Comparison of ENCODE assay signal across 15 cellular contexts in genomic region chr11:50174189-50174588, GRCh38.
DNase-seq lines count a peak whose midpoint lies in the region; ATAC-seq and TF ChIP-seq lines count a peak whose summit lies in the region.
"Had no signal": no experiment of that assay in that cellular context is flagged by ENCODE, and none has a peak within 500 bp of the region (broad histone marks: within the 10 kb centered on the region; RNA-seq: fewer than 3 reads in every experiment).

No MANE protein-coding gene starts in this region.

- H2BK20ac ChIP-seq in IMR-90 (ENCODE audit: low read depth, low read length): no peak overlapping the region

- H3K27me3 ChIP-seq in IMR-90 (ENCODE audit: control insufficient read depth, insufficient read depth, low read length) (no peaks in the 10 kb centered on the region), BE2C (no peaks in the 10 kb centered on the region)
- H3K27me3 ChIP-seq: dorsolateral prefrontal cortex, Peyer's patch had no signal

- no peaks in the 10 kb centered on the region for H3K27me3 Mint-ChIP-seq in T-helper 17 cell
- no peaks in the 10 kb centered on the region for H3K27me3 Mint-ChIP-seq in activated T-cell treated with anti-CD3 and anti-CD28 coated beads, Interleukin-2, amount 50 U/mL, for 4 hours (ENCODE audit: low read depth)

- no peaks in the 10 kb centered on the region for H3K4me1 Mint-ChIP-seq in T-helper 17 cell
- H3K4me1 Mint-ChIP-seq in activated T-cell treated with anti-CD3 and anti-CD28 coated beads, Interleukin-2, amount 50 U/mL, for 4 hours (ENCODE audit: low read depth): no peaks in the 10 kb centered on the region
- H3K4me1 Mint-ChIP-seq: mesothelial cell of epicardium had no signal

- H2BK15ac ChIP-seq in IMR-90 (ENCODE audit: low read depth, low read length): no peak overlapping the region

- H3K4ac ChIP-seq in IMR-90 (ENCODE audit: low read depth, low read length): no peak overlapping the region

- no peak overlapping the region for H4K91ac ChIP-seq in IMR-90 (ENCODE audit: insufficient read depth, low read depth, low read length)

- no peaks in the 10 kb centered on the region for H4K20me1 ChIP-seq in IMR-90 (ENCODE audit: insufficient read depth, low read length)

- TF ChIP-seq CTCF in IMR-90 (conservative IDR thresholded peaks at IDR 0.05; ENCODE audit: low read depth, low read length): no peak
- TF ChIP-seq CTCF in BE2C (IDR thresholded peaks at IDR 0.05; ENCODE audit: low read depth, low read length): no peak

- H3K79me1 ChIP-seq in IMR-90 (ENCODE audit: low read depth in 1 of 2, low read length in 2 of 2): no peaks in the 10 kb centered on the region

- intact Hi-C loops in IMR-90 (cut with micrococcal nuclease): no loop called here

- H2AK9ac ChIP-seq in IMR-90 (replicated peaks; ENCODE audit: low read depth, low read length, poor library complexity): no peak overlapping the region

- H3K27ac Mint-ChIP-seq in T-helper 17 cell: no peak overlapping the region
- H3K27ac Mint-ChIP-seq: activated naive CD4-positive, alpha-beta T cell treated with anti-CD3 and anti-CD28 coated beads for 36 hours; mesothelial cell of epicardium had no signal

- H3K36me3 Mint-ChIP-seq in T-helper 17 cell (ENCODE audit: low read depth): no peaks in the 10 kb centered on the region
- no peaks in the 10 kb centered on the region for H3K36me3 Mint-ChIP-seq in activated T-cell treated with anti-CD3 and anti-CD28 coated beads, Interleukin-2, amount 50 U/mL, for 4 hours (ENCODE audit: insufficient read depth)

- H2BK120ac ChIP-seq in IMR-90 (ENCODE audit: low read depth, low read length): no peak overlapping the region

- H2AK5ac ChIP-seq in IMR-90 (ENCODE audit: low read depth, low read length): no peak overlapping the region

- no peak overlapping the region for H4K5ac ChIP-seq in IMR-90 (ENCODE audit: low read depth, low read length)

- no peak overlapping the region for H3K23ac ChIP-seq in IMR-90 (ENCODE audit: low read depth, low read length)

- no peak overlapping the region for H2BK5ac ChIP-seq in IMR-90 (ENCODE audit: low read depth, low read length, poor library complexity, severe bottlenecking)

- no peak for ATAC-seq in IMR-90 (ENCODE audit: low read depth)
- ATAC-seq in T-helper 17 cell: no peak
- no peak for ATAC-seq in activated T-cell treated with anti-CD3 and anti-CD28 coated beads, Interleukin-2, amount 50 U/mL, for 4 hours

- no peaks in the 10 kb centered on the region for H3K36me3 ChIP-seq in IMR-90 (ENCODE audit: control insufficient read depth, insufficient read depth, low read length)
- no peaks in the 10 kb centered on the region for H3K36me3 ChIP-seq in BE2C
- H3K36me3 ChIP-seq: Peyer's patch, thoracic aorta had no signal

- H3K4me1 ChIP-seq in IMR-90 (ENCODE audit: control insufficient read depth, insufficient read depth, low read length): no peaks in the 10 kb centered on the region
- H3K4me1 ChIP-seq in BE2C: no peaks in the 10 kb centered on the region
- H3K4me1 ChIP-seq: Peyer's patch had no signal

- no peak overlapping the region for H3K4me2 ChIP-seq in IMR-90 (ENCODE audit: low read depth, low read length)

- dilution Hi-C loops in IMR-90 (cut with HindIII; ENCODE audit: low sequenced_read_pairs, unreplicated experiment): no loop called here

- CTCF ChIA-PET in IMR-90 (lab: Yijun Ruan, JAX): no interaction called here

- no peak overlapping the region for H4K8ac ChIP-seq in IMR-90 (ENCODE audit: low read depth in 2 of 2, low read length in 2 of 2)

- H2AFZ ChIP-seq in IMR-90 (replicated peaks; ENCODE audit: low read length, poor library complexity): no peak overlapping the region

- H3K4me3 Mint-ChIP-seq in T-helper 17 cell: no peak overlapping the region
- no peak overlapping the region for H3K4me3 Mint-ChIP-seq in activated T-cell treated with anti-CD3 and anti-CD28 coated beads, Interleukin-2, amount 50 U/mL, for 4 hours
- H3K4me3 Mint-ChIP-seq: activated naive CD4-positive, alpha-beta T cell treated with anti-CD3 and anti-CD28 coated beads for 36 hours; mesothelial cell of epicardium had no signal

- peak; percentile 1 for DNase-seq in DMS114 treated with DMSO at 0.1 percent for 48 hours (lab: John Stamatoyannopoulos, UW; ENCODE audit: unreplicated experiment)
- DNase-seq in IMR-90: peak; percentile 11
- DNase-seq in T1000 (lab: John Stamatoyannopoulos, UW): peak; percentile 21
- DNase-seq in inferior parietal cortex (ENCODE audit: extremely low spot score): peak; percentile 67
- DNase-seq in SHP77 treated with DMSO at 0.1 percent for 48 hours (lab: John Stamatoyannopoulos, UW): no peak
- no peak for DNase-seq in T-helper 17 cell
- no peak for DNase-seq in BE2C
- DNase-seq in activated T-cell treated with anti-CD3 and anti-CD28 coated beads, Interleukin-2, amount 50 U/mL, for 4 hours: no peak
- DNase-seq: activated naive CD4-positive, alpha-beta T cell treated with anti-CD3 and anti-CD28 coated beads for 36 hours; Calu3; dorsolateral prefrontal cortex; NCI-H1930; Peyer's patch had no signal

- H3K9ac ChIP-seq in IMR-90 (ENCODE audit: low read depth, low read length): no peak overlapping the region

- no peak overlapping the region for H3K27ac ChIP-seq in IMR-90 (ENCODE audit: insufficient read depth, low read length)
- H3K27ac ChIP-seq: Peyer's patch, thoracic aorta had no signal

- no peak overlapping the region for H3K18ac ChIP-seq in IMR-90 (ENCODE audit: low read depth, low read length)

- H3K14ac ChIP-seq in IMR-90 (replicated peaks; ENCODE audit: low read depth, low read length): no peak overlapping the region

- peaks cover 7% of the 10 kb centered on the region for H3K9me3 Mint-ChIP-seq in activated T-cell treated with anti-CD3 and anti-CD28 coated beads, Interleukin-2, amount 50 U/mL, for 4 hours

- H3K4me3 ChIP-seq in IMR-90 (ENCODE audit: insufficient read depth, low read depth, low read length) (no peak overlapping the region), BE2C (ENCODE audit: low read depth, low read length) (no peak overlapping the region)
- H3K4me3 ChIP-seq: dorsolateral prefrontal cortex, Peyer's patch, thoracic aorta had no signal

- H3K56ac ChIP-seq in IMR-90 (ENCODE audit: extremely low read depth, insufficient read depth, low read length): no peak overlapping the region

- peaks cover 3% of the 10 kb centered on the region; the same call in 1 of the 2 replicates for H3K9me3 ChIP-seq in IMR-90 (ENCODE audit: control insufficient read depth, insufficient read depth, low read length)
- H3K9me3 ChIP-seq in T-helper 17 cell (ENCODE audit: control insufficient read depth, low read length, poor library complexity, severe bottlenecking): no peaks in the 10 kb centered on the region
- H3K9me3 ChIP-seq in BE2C: no peaks in the 10 kb centered on the region
- H3K9me3 ChIP-seq: thoracic aorta had no signal

- in situ Hi-C loops in IMR-90 (cut with MboI; ENCODE audit: low sequenced_read_pairs): no loop called here

- no TSS peak for BruUV-seq in IMR-90 (replicated peaks; lab: Mats Ljungman, UMichigan)

- no peak for TF ChIP-seq RAD21 in IMR-90 (IDR thresholded peaks at IDR 0.05; ENCODE audit: low read length)

- TF ChIP-seq POLR2A in IMR-90 (IDR thresholded peaks at IDR 0.05; ENCODE audit: low read depth, low read length): no peak

- H3K9me1 ChIP-seq in IMR-90 (ENCODE audit: insufficient read depth, low read length): no peaks in the 10 kb centered on the region

- POLR2A ChIA-PET in IMR-90 (lab: Charles Lee; ENCODE audit: unreplicated experiment): no interaction called here

TF ChIP-seq in IMR-90, 13 proteins besides CTCF, POLR2A, EP300 and RAD21:
- no peak for TF ChIP-seq NFE2L2 (IDR thresholded peaks at IDR 0.05; ENCODE audit: low read depth, low read length)
- TF ChIP-seq CEBPB (IDR thresholded peaks at IDR 0.05; ENCODE audit: low read depth, low read length): no peak
- no peak for TF ChIP-seq MAFK (IDR thresholded peaks at IDR 0.05; ENCODE audit: low read depth, low read length)
- no peak for TF ChIP-seq BHLHE40 (IDR thresholded peaks at IDR 0.05; ENCODE audit: low read depth, low read length)
- TF ChIP-seq FOS (IDR thresholded peaks at IDR 0.05; ENCODE audit: low read depth, low read length): no peak
- TF ChIP-seq ELK1 (IDR thresholded peaks at IDR 0.05; ENCODE audit: borderline replicate concordance, low read depth, low read length): no peak
- TF ChIP-seq RCOR1 (IDR thresholded peaks at IDR 0.05; ENCODE audit: insufficient replicate concordance, low read length): no peak
- TF ChIP-seq MXI1 (IDR thresholded peaks at IDR 0.05; ENCODE audit: borderline replicate concordance, low read depth, low read length): no peak
- TF ChIP-seq, protein P1, sequence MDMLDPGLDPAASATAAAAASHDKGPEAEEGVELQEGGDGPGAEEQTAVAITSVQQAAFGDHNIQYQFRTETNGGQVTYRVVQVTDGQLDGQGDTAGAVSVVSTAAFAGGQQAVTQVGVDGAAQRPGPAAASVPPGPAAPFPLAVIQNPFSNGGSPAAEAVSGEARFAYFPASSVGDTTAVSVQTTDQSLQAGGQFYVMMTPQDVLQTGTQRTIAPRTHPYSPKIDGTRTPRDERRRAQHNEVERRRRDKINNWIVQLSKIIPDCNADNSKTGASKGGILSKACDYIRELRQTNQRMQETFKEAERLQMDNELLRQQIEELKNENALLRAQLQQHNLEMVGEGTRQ (IDR thresholded peaks at IDR 0.05; ENCODE audit: low read depth, low read length): no peak
- TF ChIP-seq CHD1 (IDR thresholded peaks at IDR 0.05; ENCODE audit: low read depth, low read length): no peak
- TF ChIP-seq SMC3 (IDR thresholded peaks at IDR 0.05; ENCODE audit: low read depth, low read length): no peak
- no peak for TF ChIP-seq MAZ (IDR thresholded peaks at IDR 0.05; ENCODE audit: borderline replicate concordance, low read depth, low read length)
- TF ChIP-seq RFX5 (IDR thresholded peaks at IDR 0.05; ENCODE audit: low read depth, low read length): no peak
TF ChIP-seq in IMR-90: peak in this region for 0.

Comparison
In these comparisons a context has a peak if more than half of its experiments do, and no peak if none do; other contexts are left out.
1. DNase-seq: peak in DMS114 treated with DMSO at 0.1 percent for 48 hours (single experiment), IMR-90 (single experiment), T1000 (single experiment) and inferior parietal cortex (single experiment); none in SHP77 treated with DMSO at 0.1 percent for 48 hours (single experiment), T-helper 17 cell (0 of 3), BE2C (single experiment) and activated T-cell treated with anti-CD3 and anti-CD28 coated beads, Interleukin-2, amount 50 U/mL, for 4 hours (single experiment).